In genomic region chr16:78363843-78364242, GRCh38 we compare ENCODE assay signal across 20 cellular contexts.
"Had no signal": no experiment of that assay in that cellular context is flagged by ENCODE, and none has a peak within 500 bp of the region (broad histone marks: within the 10 kb centered on the region; RNA-seq: fewer than 3 reads in every experiment).

No MANE protein-coding gene starts in this region.

- H3K27ac Mint-ChIP-seq: dendritic cell treated with granulocyte-macrophage colony-stimulating factor and Interleukin-4, amounts not matched to agents 40 ng/mL and 50 ng/mL, for 4 days; mesothelial cell of epicardium; natural killer cell; neural progenitor cell; stimulated activated effector memory CD8-positive, alpha-beta T cell treated with anti-CD3 and anti-CD28 coated beads, Interleukin-12 subunit alpha, Interleukin-12 subunit beta, amount 100 ng/mL, for 72 hours had no signal

- H3K36me3 ChIP-seq: heart left ventricle, neural progenitor cell, ovary, tibial artery, upper lobe of left lung, uterus had no signal

- H3K4me2 ChIP-seq: neural progenitor cell had no signal

- H3K4me3 ChIP-seq: heart left ventricle, neural progenitor cell, ovary, smooth muscle cell, tibial artery, upper lobe of left lung, uterus had no signal

- H3K9me3 ChIP-seq: heart left ventricle, ovary, tibial artery, upper lobe of left lung, uterus had no signal

- H3K27ac ChIP-seq: heart left ventricle, neural progenitor cell, ovary, tibial artery, upper lobe of left lung, uterus had no signal

- H2AFZ ChIP-seq: neural progenitor cell had no signal

- H3K4me1 Mint-ChIP-seq: stimulated activated effector memory CD8-positive, alpha-beta T cell treated with anti-CD3 and anti-CD28 coated beads, Interleukin-12 subunit alpha, Interleukin-12 subunit beta, amount 100 ng/mL, for 72 hours had no signal

- ATAC-seq: heart left ventricle; left lobe of liver; natural killer cell; stimulated activated effector memory CD8-positive, alpha-beta T cell treated with anti-CD3 and anti-CD28 coated beads, Interleukin-12 subunit alpha, Interleukin-12 subunit beta, amount 100 ng/mL, for 72 hours; stimulated activated naive CD8-positive, alpha-beta T cell treated with anti-CD3 and anti-CD28 coated beads, Interleukin-15, Interleukin-2, amounts not matched to agents 100 U/mL and 50 U/mL, for 24 hours had no signal

- H3K9me3 Mint-ChIP-seq: dendritic cell treated with granulocyte-macrophage colony-stimulating factor and Interleukin-4, amounts not matched to agents 40 ng/mL and 50 ng/mL, for 4 days; mesothelial cell of epicardium; natural killer cell; neural progenitor cell; stimulated activated effector memory CD8-positive, alpha-beta T cell treated with anti-CD3 and anti-CD28 coated beads, Interleukin-12 subunit alpha, Interleukin-12 subunit beta, amount 100 ng/mL, for 72 hours had no signal

- H3K36me3 Mint-ChIP-seq: mesothelial cell of epicardium; natural killer cell; stimulated activated effector memory CD8-positive, alpha-beta T cell treated with anti-CD3 and anti-CD28 coated beads, Interleukin-12 subunit alpha, Interleukin-12 subunit beta, amount 100 ng/mL, for 72 hours had no signal

- DNase-seq: foreskin melanocyte; heart left ventricle; hippocampal formation; kidney glomerular epithelial cell; mammary epithelial cell; natural killer cell; nucleus accumbens; ovary; stimulated activated CD4-positive, alpha-beta T cell treated with anti-CD3 and anti-CD28 coated beads, Interleukin-4, amount 100 ng/mL, for 1 hour; stimulated activated CD8-positive, alpha-beta memory T cell treated with anti-CD3 and anti-CD28 coated beads, Interleukin-4, amount 100 ng/mL, for 48 hours; stimulated activated naive CD8-positive, alpha-beta T cell treated with anti-CD3 and anti-CD28 coated beads, Interleukin-15, Interleukin-2, amounts not matched to agents 100 U/mL and 50 U/mL, for 24 hours; tibial artery; upper lobe of left lung; uterus had no signal

- H3K4me1 ChIP-seq: neural progenitor cell, upper lobe of left lung, uterus had no signal

- H3K27me3 Mint-ChIP-seq: dendritic cell treated with granulocyte-macrophage colony-stimulating factor and Interleukin-4, amounts not matched to agents 40 ng/mL and 50 ng/mL, for 4 days had no signal

- H3K27me3 ChIP-seq: heart left ventricle, neural progenitor cell, ovary, tibial artery, upper lobe of left lung, uterus had no signal

- H3K4me3 Mint-ChIP-seq: dendritic cell treated with granulocyte-macrophage colony-stimulating factor and Interleukin-4, amounts not matched to agents 40 ng/mL and 50 ng/mL, for 4 days; mesothelial cell of epicardium; natural killer cell; neural progenitor cell; stimulated activated effector memory CD8-positive, alpha-beta T cell treated with anti-CD3 and anti-CD28 coated beads, Interleukin-12 subunit alpha, Interleukin-12 subunit beta, amount 100 ng/mL, for 72 hours had no signal
